9 cellular contexts compared by ENCODE assay signal in the genomic region with DNA sequence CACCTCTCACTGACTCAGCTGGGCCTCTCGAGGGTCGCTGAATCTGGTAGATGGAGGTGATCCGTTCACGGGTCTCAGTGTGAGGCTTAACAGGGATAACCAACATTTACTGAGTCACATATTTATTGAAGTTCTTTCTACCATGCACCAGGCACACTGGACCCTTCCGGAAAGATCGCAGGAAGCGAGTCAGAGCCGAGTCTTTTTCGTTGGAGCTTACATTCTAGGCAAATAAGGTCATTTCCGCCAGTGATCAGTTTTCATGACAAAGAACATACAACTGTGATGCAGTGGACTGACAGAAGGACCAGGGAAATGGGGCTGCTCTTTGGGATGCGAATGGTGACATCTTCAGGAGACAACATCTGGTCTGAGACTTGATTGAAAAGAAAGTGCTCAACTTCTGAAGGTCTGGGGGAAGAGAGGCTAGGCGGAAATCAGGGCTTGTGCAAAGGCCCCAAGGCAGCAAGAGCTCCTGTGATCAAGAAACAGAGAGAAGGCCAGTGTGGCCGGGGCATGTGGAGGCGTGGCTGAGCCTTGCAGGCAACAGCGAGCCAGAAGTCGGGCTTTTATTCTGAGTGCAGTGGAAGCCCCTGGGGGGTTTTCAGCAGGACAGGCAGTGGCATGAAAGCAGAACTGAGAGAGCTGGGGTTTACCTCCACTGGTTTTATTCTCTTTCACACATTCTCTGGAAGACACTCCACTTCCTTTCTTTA. TPM values are rescaled to one million over a fixed set of nuclear protein-coding genes. Genes with fewer than 3 reads are reported as not detected.
DNase-seq lines count a peak whose midpoint lies in the region; ATAC-seq and TF ChIP-seq lines count a peak whose summit lies in the region.
"Had no signal": no experiment of that assay in that cellular context is flagged by ENCODE, and none has a peak within 500 bp of the region (broad histone marks: within the 10 kb centered on the region; RNA-seq: fewer than 3 reads in every experiment).

No MANE protein-coding gene starts in this region.

- H3K36me3 Mint-ChIP-seq in activated T-cell treated with anti-CD3 and anti-CD28 coated beads, Interleukin-2, amount 50 U/mL, for 24 hours (ENCODE audit: low read depth), result peaks cover 16% of the 10 kb centered on the region

- ATAC-seq in HG02938 (IDR thresholded peaks at IDR 0.05; ENCODE audit: unreplicated experiment), result peak; percentile 98
- ATAC-seq in stimulated activated naive CD8-positive, alpha-beta T cell treated with anti-CD3 and anti-CD28 coated beads, Interleukin-15, Interleukin-2, amounts not matched to agents 100 U/mL and 50 U/mL, for 24 hours, result no peak

- H3K27ac Mint-ChIP-seq in activated T-cell treated with anti-CD3 and anti-CD28 coated beads, Interleukin-2, amount 50 U/mL, for 24 hours, result peak overlapping the region; percentile 15

- no peak overlapping the region for H3K4me3 Mint-ChIP-seq in activated T-cell treated with anti-CD3 and anti-CD28 coated beads, Interleukin-2, amount 50 U/mL, for 24 hours

- no peak for DNase-seq in activated T-cell treated with anti-CD3 and anti-CD28 coated beads, Interleukin-2, amount 50 U/mL, for 24 hours
- DNase-seq in activated T-cell treated with anti-CD3 and anti-CD28 coated beads, Interleukin-2, amount 50 U/mL, for 48 hours, result no peak
- DNase-seq in RPMI7951 (ENCODE audit: low read depth) (peak; percentile 43), NCI-H446 (lab: John Stamatoyannopoulos, UW) (no peak), H4 (ENCODE audit: low spot score) (no peak), esophagus squamous epithelium (lab: John Stamatoyannopoulos, UW) (no peak)
- peak; percentile 21 for DNase-seq in stimulated activated naive CD8-positive, alpha-beta T cell treated with anti-CD3 and anti-CD28 coated beads, Interleukin-15, Interleukin-2, amounts not matched to agents 100 U/mL and 50 U/mL, for 24 hours
- DNase-seq: NCI-H1694 had no signal

- H3K9me3 ChIP-seq in esophagus squamous epithelium, result no peaks in the 10 kb centered on the region

- H3K27me3 Mint-ChIP-seq in activated T-cell treated with anti-CD3 and anti-CD28 coated beads, Interleukin-2, amount 50 U/mL, for 24 hours, result no peaks in the 10 kb centered on the region

- WGBS in esophagus squamous epithelium, 2 donors, result 46 to 69% methylated on average over 9 to 16 of the region's 16 CpGs

- no peak for TF ChIP-seq POLR2A in esophagus squamous epithelium (IDR thresholded peaks at IDR 0.05)

- no peaks in the 10 kb centered on the region for H3K36me3 ChIP-seq in esophagus squamous epithelium

- peaks cover 0 to 28% (median 0%) of the 10 kb centered on the region in 3 donors for H3K4me1 ChIP-seq in esophagus squamous epithelium

- no peak for TF ChIP-seq CTCF in esophagus squamous epithelium (IDR thresholded peaks at IDR 0.05)

- peaks cover 2% of the 10 kb centered on the region for H3K4me1 Mint-ChIP-seq in activated T-cell treated with anti-CD3 and anti-CD28 coated beads, Interleukin-2, amount 50 U/mL, for 24 hours (ENCODE audit: low read depth)

- H3K27ac ChIP-seq in esophagus squamous epithelium, result no peak overlapping the region

- H3K9me3 Mint-ChIP-seq in activated T-cell treated with anti-CD3 and anti-CD28 coated beads, Interleukin-2, amount 50 U/mL, for 24 hours, result peaks cover 6% of the 10 kb centered on the region

- H3K4me3 ChIP-seq in esophagus squamous epithelium, result no peak overlapping the region

- H3K27me3 ChIP-seq in esophagus squamous epithelium, result no peaks in the 10 kb centered on the region

- intact Hi-C loops in esophagus squamous epithelium (cut with DNase I), result no loop called here

RNA-seq across cellular contexts. Expression of gene APCDD1L, which starts 56.7 kb away (rescaled TPM):
- total RNA-seq in RPMI7951 (2014; rRNA removed; shearing (Covaris generic)), result 122 and 149 TPM in 2 replicates
- total RNA-seq in H4 (2014; rRNA removed; shearing (Covaris generic)), result 1.5 and 1.7 TPM in 2 replicates
- under 1 TPM in 3 of 4 donors, not detected in 1; 0.38 to 0.44 (median 0.41) TPM for total RNA-seq in esophagus squamous epithelium

Comparison
In these comparisons a context has a peak if more than half of its experiments do, and no peak if none do; other contexts are left out.
1. DNase-seq: peak in RPMI7951 (single experiment) and stimulated activated naive CD8-positive, alpha-beta T cell treated with anti-CD3 and anti-CD28 coated beads, Interleukin-15, Interleukin-2, amounts not matched to agents 100 U/mL and 50 U/mL, for 24 hours (single experiment); none in activated T-cell treated with anti-CD3 and anti-CD28 coated beads, Interleukin-2, amount 50 U/mL, for 24 hours (single experiment), activated T-cell treated with anti-CD3 and anti-CD28 coated beads, Interleukin-2, amount 50 U/mL, for 48 hours (0 of 2), NCI-H446 (0 of 2), H4 (single experiment) and esophagus squamous epithelium (single experiment).
2. RNA of gene APCDD1L, which starts 56.7 kb away (total RNA-seq): 122 to 149 TPM in RPMI7951; 1.5 to 1.7 TPM in H4 and 0.38 to 0.44 TPM in esophagus squamous epithelium; every median in the first group is over 10 times any median in the second.